In genomic region chr11:99418927-99419707, GRCh38 we compare ENCODE assay signal across 20 cellular contexts.
DNase-seq lines count a peak whose midpoint lies in the region; ATAC-seq and TF ChIP-seq lines count a peak whose summit lies in the region.
"Had no signal": no experiment of that assay in that cellular context is flagged by ENCODE, and none has a peak within 500 bp of the region (broad histone marks: within the 10 kb centered on the region; RNA-seq: fewer than 3 reads in every experiment).

No MANE protein-coding gene starts in this region.

- ATAC-seq in natural killer cell treated with Interleukin-12 subunit alpha and Interleukin-12 subunit beta and Interleukin-15 and Interleukin-18, amount 100 ng/mL, for 72 hours: no peak
- ATAC-seq: left lung, Right ventricle myocardium inferior had no signal

- H3K36me3 Mint-ChIP-seq in natural killer cell treated with Interleukin-12 subunit alpha and Interleukin-12 subunit beta and Interleukin-15 and Interleukin-18, amount 100 ng/mL, for 72 hours: peaks cover 4% of the 10 kb centered on the region
- H3K36me3 Mint-ChIP-seq: activated naive CD8-positive, alpha-beta T cell; IgD-negative memory B cell had no signal

- H3K4me3 Mint-ChIP-seq in natural killer cell treated with Interleukin-12 subunit alpha and Interleukin-12 subunit beta and Interleukin-15 and Interleukin-18, amount 100 ng/mL, for 72 hours: no peak overlapping the region
- H3K4me3 Mint-ChIP-seq: activated naive CD8-positive, alpha-beta T cell; IgD-negative memory B cell had no signal

- H3K9me3 Mint-ChIP-seq in natural killer cell treated with Interleukin-12 subunit alpha and Interleukin-12 subunit beta and Interleukin-15 and Interleukin-18, amount 100 ng/mL, for 72 hours: peaks cover 20% of the 10 kb centered on the region

- H3K4me1 Mint-ChIP-seq in natural killer cell treated with Interleukin-12 subunit alpha and Interleukin-12 subunit beta and Interleukin-15 and Interleukin-18, amount 100 ng/mL, for 72 hours (ENCODE audit: low read depth in 2 of 2): no peaks in the 10 kb centered on the region
- H3K4me1 Mint-ChIP-seq: IgD-negative memory B cell had no signal

- H3K4me3 ChIP-seq in astrocyte of the spinal cord (ENCODE audit: low read depth, low read length): no peak overlapping the region
- H3K4me3 ChIP-seq in retinal pigment epithelial cell (ENCODE audit: low read length): no peak overlapping the region
- H3K4me3 ChIP-seq: colonic mucosa, left lung, tibial artery had no signal

- no peak overlapping the region for H3K27ac Mint-ChIP-seq in natural killer cell treated with Interleukin-12 subunit alpha and Interleukin-12 subunit beta and Interleukin-15 and Interleukin-18, amount 100 ng/mL, for 72 hours
- H3K27ac Mint-ChIP-seq: activated naive CD8-positive, alpha-beta T cell; IgD-negative memory B cell had no signal

- in situ Hi-C loops in astrocyte of the spinal cord (cut with HindIII; ENCODE audit: low sequenced_read_pairs): no loop called here

- no peaks in the 10 kb centered on the region for H3K27me3 Mint-ChIP-seq in natural killer cell treated with Interleukin-12 subunit alpha and Interleukin-12 subunit beta and Interleukin-15 and Interleukin-18, amount 100 ng/mL, for 72 hours
- H3K27me3 Mint-ChIP-seq: activated naive CD8-positive, alpha-beta T cell; IgD-negative memory B cell had no signal

- peak; percentile 37 for DNase-seq in H4 (ENCODE audit: low spot score)
- peak; percentile 21 for DNase-seq in LoVo (ENCODE audit: low spot score)
- peak; percentile 5 for DNase-seq in astrocyte of the spinal cord (ENCODE audit: low read depth, low spot score)
- peak; percentile 52 for DNase-seq in retinal pigment epithelial cell (ENCODE audit: low read depth)
- no peak for DNase-seq in natural killer cell treated with Interleukin-12 subunit alpha and Interleukin-12 subunit beta and Interleukin-15 and Interleukin-18, amount 100 ng/mL, for 72 hours (ENCODE audit: low spot score)
- no peak for DNase-seq in NCI-H2081 (lab: John Stamatoyannopoulos, UW)
- no peak for DNase-seq in GOT3 (lab: John Stamatoyannopoulos, UW)
- DNase-seq: activated CD4-positive, CD25-positive, alpha-beta regulatory T cell treated with anti-CD3 and anti-CD28 coated beads, Interleukin-2, amount 50 U/mL, for 72 hours; AML-193; colonic mucosa; left lung; NCI-H187 treated with DMSO at 0.1 percent for 48 hours; NCI-H446 treated with DMSO at 0.1 percent for 48 hours; small intestine; stimulated activated naive CD4-positive, alpha-beta T cell treated with Interleukin-2 at 50 U/mL for 16 hours; SW 1271; tibial artery had no signal

- TF ChIP-seq CTCF in astrocyte of the spinal cord (IDR thresholded peaks at IDR 0.05; ENCODE audit: low read depth, low read length): no peak
- TF ChIP-seq CTCF in retinal pigment epithelial cell (conservative IDR thresholded peaks at IDR 0.05; ENCODE audit: low read depth, low read length): no peak

Comparison
In these comparisons a context has a peak if more than half of its experiments do, and no peak if none do; other contexts are left out.
1. DNase-seq: peak in H4 (single experiment), LoVo (single experiment), astrocyte of the spinal cord (single experiment) and retinal pigment epithelial cell (single experiment); none in natural killer cell treated with Interleukin-12 subunit alpha and Interleukin-12 subunit beta and Interleukin-15 and Interleukin-18, amount 100 ng/mL, for 72 hours (single experiment), NCI-H2081 (0 of 2) and GOT3 (single experiment).